19 cellular contexts compared by ENCODE assay signal in the genomic region with DNA sequence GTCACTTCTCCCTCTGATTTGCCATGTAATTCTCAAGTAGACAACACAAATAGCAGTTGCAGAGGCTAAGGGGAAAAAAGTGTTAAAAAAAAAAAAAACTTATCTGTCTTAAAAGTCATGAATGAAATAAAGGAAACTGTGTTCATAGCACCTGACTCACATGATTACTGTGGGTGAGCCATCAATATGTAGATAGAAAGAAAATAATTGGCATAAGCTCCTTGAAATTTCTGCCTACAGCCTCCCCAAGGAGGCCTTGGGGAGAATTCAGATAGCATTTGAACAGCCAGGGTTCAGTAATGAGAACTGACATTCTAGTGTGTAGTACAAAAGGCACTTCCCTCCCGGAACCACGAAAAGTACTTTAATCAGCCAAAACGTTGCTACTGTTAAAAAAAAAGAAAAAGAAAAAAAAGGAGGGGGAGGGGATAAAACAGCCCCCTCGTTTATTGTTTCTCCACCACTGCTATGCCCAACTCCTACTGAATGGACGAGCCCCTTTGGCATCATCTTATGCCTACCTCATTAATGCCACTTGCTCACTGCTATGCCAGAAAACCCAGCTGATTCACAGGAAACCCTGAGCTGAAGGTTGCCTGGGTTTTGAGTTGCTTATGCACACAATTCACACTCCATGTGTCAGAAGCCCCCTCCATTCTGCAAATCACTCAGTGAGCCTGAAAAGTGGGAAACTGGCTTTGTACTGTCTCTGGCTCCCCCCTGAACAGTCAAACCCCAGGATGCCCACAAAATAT.
DNase-seq lines count a peak whose midpoint lies in the region; ATAC-seq and TF ChIP-seq lines count a peak whose summit lies in the region.
"Had no signal": no experiment of that assay in that cellular context is flagged by ENCODE, and none has a peak within 500 bp of the region (broad histone marks: within the 10 kb centered on the region; RNA-seq: fewer than 3 reads in every experiment).

No MANE protein-coding gene starts in this region.

- H3K36me3 Mint-ChIP-seq in activated CD4-positive, alpha-beta memory T cell treated with anti-CD3 and anti-CD28 coated beads for 36 hours: no peaks in the 10 kb centered on the region
- no peaks in the 10 kb centered on the region for H3K36me3 Mint-ChIP-seq in activated CD4-positive, alpha-beta memory T cell treated with anti-CD3 and anti-CD28 coated beads, Interleukin-2, amount 10 ng/mL, durations not matched to agents 7 days and 5 days (ENCODE audit: low read depth)

- ATAC-seq in foreskin keratinocyte (peak; percentile 13), upper lobe of left lung (ENCODE audit: low FRiP score in 2 of 2) (no peak)
- ATAC-seq: left lung had no signal

- peak; percentile 56 for DNase-seq in activated CD4-positive, alpha-beta memory T cell treated with anti-CD3 and anti-CD28 coated beads for 36 hours
- DNase-seq in activated CD4-positive, alpha-beta memory T cell treated with anti-CD3 and anti-CD28 coated beads, Interleukin-2, amount 10 ng/mL, durations not matched to agents 7 days and 5 days: no peak
- DNase-seq in NCI-H1436 (lab: John Stamatoyannopoulos, UW) (peak; percentile 60), foreskin keratinocyte (no peak), SW 1271 (lab: John Stamatoyannopoulos, UW) (no peak), colonic mucosa (no peak), upper lobe of left lung (no peak)
- DNase-seq: activated CD4-positive, alpha-beta T cell treated with anti-CD3 and anti-CD28 coated beads, Interleukin-2, amount 10 ng/mL, durations not matched to agents 7 days and 5 days; activated naive CD8-positive, alpha-beta T cell treated with anti-CD3 and anti-CD28 coated beads, Interleukin-2, amount 10 ng/mL, durations not matched to agents 7 days and 5 days; Caco-2; esophagus squamous epithelium; left lung; NCI-H1694 treated with DMSO at 0.1 percent for 48 hours; NCI-H526; small intestine; T-helper 2 cell had no signal

- POLR2A ChIA-PET in activated CD4-positive, alpha-beta memory T cell treated with anti-CD3 and anti-CD28 coated beads for 36 hours (lab: Charles Lee): interaction anchor here (1.3 kb wide), 1 partner anchor 64 kb away, joined by 3 read pairs; no protein-coding TSS in a partner anchor
- POLR2A ChIA-PET in activated CD4-positive, alpha-beta memory T cell treated with anti-CD3 and anti-CD28 coated beads, Interleukin-2, amount 10 ng/mL, durations not matched to agents 7 days and 5 days (lab: Charles Lee): no interaction called here

- peaks cover 17% of the 10 kb centered on the region for H3K4me1 ChIP-seq in foreskin keratinocyte
- peaks cover 15 to 19% (median 16%) of the 10 kb centered on the region in 3 donors for H3K4me1 ChIP-seq in skeletal muscle tissue (ENCODE audit: control insufficient read depth in 3 of 3, insufficient read depth in 3 of 3, low read length in 3 of 3)
- H3K4me1 ChIP-seq in colonic mucosa: no peaks in the 10 kb centered on the region
- H3K4me1 ChIP-seq in upper lobe of left lung: peaks cover 31 to 39% (median 35%) of the 10 kb centered on the region in 4 donors
- H3K4me1 ChIP-seq: Caco-2 had no signal

- H3K27me3 ChIP-seq in foreskin keratinocyte: no peaks in the 10 kb centered on the region
- no peaks in the 10 kb centered on the region for H3K27me3 ChIP-seq in skeletal muscle tissue (ENCODE audit: control insufficient read depth in 3 of 3, insufficient read depth in 3 of 3, low read length in 3 of 3)
- no peaks in the 10 kb centered on the region for H3K27me3 ChIP-seq in colonic mucosa
- no peaks in the 10 kb centered on the region for H3K27me3 ChIP-seq in upper lobe of left lung
- H3K27me3 ChIP-seq: esophagus squamous epithelium, left lung had no signal

- CTCF ChIA-PET in activated CD4-positive, alpha-beta memory T cell treated with anti-CD3 and anti-CD28 coated beads for 36 hours (lab: Charles Lee): interaction anchor here (0.7 to 1.8 kb wide), 3 partner anchors 8 to 29 kb away, joined by 3 to 8 read pairs (median 5); no protein-coding TSS in a partner anchor
- CTCF ChIA-PET in activated CD4-positive, alpha-beta memory T cell treated with anti-CD3 and anti-CD28 coated beads, Interleukin-2, amount 10 ng/mL, durations not matched to agents 7 days and 5 days (lab: Charles Lee): no interaction called here

- H3K9me3 ChIP-seq in skeletal muscle tissue (ENCODE audit: control insufficient read depth in 3 of 3, low read length in 3 of 3): no peaks in the 10 kb centered on the region
- no peaks in the 10 kb centered on the region for H3K9me3 ChIP-seq in colonic mucosa
- H3K9me3 ChIP-seq in upper lobe of left lung: no peaks in the 10 kb centered on the region
- H3K9me3 ChIP-seq: Caco-2, esophagus squamous epithelium, thoracic aorta had no signal

- peaks cover 39% of the 10 kb centered on the region for H3K4me1 Mint-ChIP-seq in activated CD4-positive, alpha-beta memory T cell treated with anti-CD3 and anti-CD28 coated beads for 36 hours (ENCODE audit: low read depth)
- peaks cover 22% of the 10 kb centered on the region for H3K4me1 Mint-ChIP-seq in activated CD4-positive, alpha-beta memory T cell treated with anti-CD3 and anti-CD28 coated beads, Interleukin-2, amount 10 ng/mL, durations not matched to agents 7 days and 5 days

- H3K4me3 ChIP-seq in skeletal muscle tissue (ENCODE audit: low read length in 3 of 3) (no peak overlapping the region), colonic mucosa (no peak overlapping the region), upper lobe of left lung (no peak overlapping the region)
- H3K4me3 ChIP-seq: esophagus squamous epithelium, left lung, thoracic aorta had no signal

- H3K27ac Mint-ChIP-seq in activated CD4-positive, alpha-beta memory T cell treated with anti-CD3 and anti-CD28 coated beads for 36 hours: peak overlapping the region; percentile 73
- H3K27ac Mint-ChIP-seq in activated CD4-positive, alpha-beta memory T cell treated with anti-CD3 and anti-CD28 coated beads, Interleukin-2, amount 10 ng/mL, durations not matched to agents 7 days and 5 days: no peak overlapping the region
- H3K27ac Mint-ChIP-seq: activated CD4-positive, alpha-beta T cell treated with anti-CD3 and anti-CD28 coated beads, Interleukin-2, amount 10 ng/mL, durations not matched to agents 7 days and 5 days; activated naive CD8-positive, alpha-beta T cell treated with anti-CD3 and anti-CD28 coated beads, Interleukin-2, amount 10 ng/mL, durations not matched to agents 7 days and 5 days had no signal

- H3K36me3 ChIP-seq in skeletal muscle tissue (ENCODE audit: control insufficient read depth in 3 of 3, insufficient read depth in 3 of 3, low read length in 3 of 3) (no peaks in the 10 kb centered on the region), colonic mucosa (no peaks in the 10 kb centered on the region), upper lobe of left lung (no peaks in the 10 kb centered on the region)
- H3K36me3 ChIP-seq: esophagus squamous epithelium, left lung, thoracic aorta had no signal

- no peaks in the 10 kb centered on the region for H3K27me3 Mint-ChIP-seq in activated CD4-positive, alpha-beta memory T cell treated with anti-CD3 and anti-CD28 coated beads for 36 hours
- H3K27me3 Mint-ChIP-seq in activated CD4-positive, alpha-beta memory T cell treated with anti-CD3 and anti-CD28 coated beads, Interleukin-2, amount 10 ng/mL, durations not matched to agents 7 days and 5 days: peaks cover 2% of the 10 kb centered on the region
- H3K27me3 Mint-ChIP-seq: activated CD4-positive, alpha-beta T cell treated with anti-CD3 and anti-CD28 coated beads, Interleukin-2, amount 10 ng/mL, durations not matched to agents 7 days and 5 days had no signal

- 61 to 65% methylated on average over 5 of the region's 5 CpGs for WGBS in upper lobe of left lung, 2 donors

- TF ChIP-seq CTCF in foreskin keratinocyte (conservative IDR thresholded peaks at IDR 0.05) (no peak), colonic mucosa (IDR thresholded peaks at IDR 0.05) (no peak), upper lobe of left lung (IDR thresholded peaks at IDR 0.05) (no peak)

- no peaks in the 10 kb centered on the region for H3K9me3 Mint-ChIP-seq in activated CD4-positive, alpha-beta memory T cell treated with anti-CD3 and anti-CD28 coated beads for 36 hours
- H3K9me3 Mint-ChIP-seq in activated CD4-positive, alpha-beta memory T cell treated with anti-CD3 and anti-CD28 coated beads, Interleukin-2, amount 10 ng/mL, durations not matched to agents 7 days and 5 days: no peaks in the 10 kb centered on the region

- H3K4me3 Mint-ChIP-seq in activated CD4-positive, alpha-beta memory T cell treated with anti-CD3 and anti-CD28 coated beads for 36 hours: no peak overlapping the region
- no peak overlapping the region for H3K4me3 Mint-ChIP-seq in activated CD4-positive, alpha-beta memory T cell treated with anti-CD3 and anti-CD28 coated beads, Interleukin-2, amount 10 ng/mL, durations not matched to agents 7 days and 5 days
- H3K4me3 Mint-ChIP-seq: activated CD4-positive, alpha-beta T cell treated with anti-CD3 and anti-CD28 coated beads, Interleukin-2, amount 10 ng/mL, durations not matched to agents 7 days and 5 days; activated naive CD8-positive, alpha-beta T cell treated with anti-CD3 and anti-CD28 coated beads, Interleukin-2, amount 10 ng/mL, durations not matched to agents 7 days and 5 days had no signal

- H3K9ac ChIP-seq in skeletal muscle tissue (ENCODE audit: low read depth in 1 of 3, low read length in 3 of 3): no peak overlapping the region
- no peak overlapping the region for H3K9ac ChIP-seq in colonic mucosa (ENCODE audit: low read depth in 2 of 2, low read length in 2 of 2)
- H3K9ac ChIP-seq: KMS-11 had no signal

- intact Hi-C loops in activated CD4-positive, alpha-beta memory T cell treated with anti-CD3 and anti-CD28 coated beads for 36 hours (cut with micrococcal nuclease): loop anchor here (1.0 to 2.0 kb wide), 2 partner anchors 10 to 62 kb away; no protein-coding TSS in a partner anchor
- intact Hi-C loops in colonic mucosa (cut with DNase I): no loop called here

- no peak for TF ChIP-seq EP300 in upper lobe of left lung (IDR thresholded peaks at IDR 0.05)

- H3K27ac ChIP-seq in foreskin keratinocyte (peak overlapping the region; percentile 30), skeletal muscle tissue (ENCODE audit: low read depth, low read length) (peak overlapping the region; percentile 27), colonic mucosa (no peak overlapping the region), upper lobe of left lung (no peak overlapping the region)
- H3K27ac ChIP-seq: esophagus squamous epithelium, KMS-11, thoracic aorta had no signal

- no peak for TF ChIP-seq POLR2A in upper lobe of left lung (IDR thresholded peaks at IDR 0.05)

Comparison
In these comparisons a context has a peak if more than half of its experiments do, and no peak if none do; other contexts are left out.
1. DNase-seq: peak in activated CD4-positive, alpha-beta memory T cell treated with anti-CD3 and anti-CD28 coated beads for 36 hours (single experiment) and NCI-H1436 (single experiment); none in activated CD4-positive, alpha-beta memory T cell treated with anti-CD3 and anti-CD28 coated beads, Interleukin-2, amount 10 ng/mL, durations not matched to agents 7 days and 5 days (single experiment), foreskin keratinocyte (0 of 2), SW 1271 (0 of 2), colonic mucosa (single experiment) and upper lobe of left lung (0 of 2).
2. H3K27ac ChIP-seq: peak in foreskin keratinocyte (single experiment) and skeletal muscle tissue (single experiment); none in colonic mucosa (single experiment) and upper lobe of left lung (0 of 4).